21 cellular contexts compared by ENCODE assay signal in genomic region chr5:95005811-95006210, GRCh38.
"Had no signal": no experiment of that assay in that cellular context is flagged by ENCODE, and none has a peak within 500 bp of the region (broad histone marks: within the 10 kb centered on the region; RNA-seq: fewer than 3 reads in every experiment).

No MANE protein-coding gene starts in this region.

- ATAC-seq: stimulated activated effector memory CD8-positive, alpha-beta T cell treated with anti-CD3 and anti-CD28 coated beads, Interleukin-12 subunit alpha, Interleukin-12 subunit beta, amount 100 ng/mL, for 72 hours; stimulated activated memory B cell treated with anti-CD40 and anti-IgM and Interleukin-4, amounts not matched to agents 10 μg/mL and 1 μg/mL and 100 μg/mL, for 72 hours; stimulated activated naive B cell treated with anti-CD40 and anti-IgM and Interleukin-4, amounts not matched to agents 10 μg/mL and 1 μg/mL and 100 μg/mL, for 72 hours; stimulated activated naive CD8-positive, alpha-beta T cell treated with anti-CD3 and anti-CD28 coated beads, Interleukin-15, amount 100 ng/mL, for 72 hours; stimulated activated naive CD8-positive, alpha-beta T cell treated with anti-CD3 and anti-CD28 coated beads, Interleukin-15, Interleukin-2, amounts not matched to agents 100 U/mL and 50 U/mL, for 24 hours; upper lobe of right lung had no signal

- DNase-seq: stimulated activated CD4-positive, alpha-beta T cell treated with anti-CD3 and anti-CD28 coated beads, Interleukin-2, amount 100 ng/mL, for 48 hours; stimulated activated CD4-positive, alpha-beta T cell treated with anti-CD3 and anti-CD28 coated beads, Interleukin-4, amount 100 ng/mL, for 1 hour; stimulated activated CD4-positive, alpha-beta T cell treated with anti-CD3 and anti-CD28 coated beads, Interleukin-4, amount 100 ng/mL, for 24 hours; stimulated activated CD8-positive, alpha-beta memory T cell treated with anti-CD3 and anti-CD28 coated beads, Interleukin-4, amount 100 ng/mL, for 48 hours; stimulated activated naive B cell treated with anti-CD40 and anti-IgM and Interleukin-4, amounts not matched to agents 10 μg/mL and 1 μg/mL and 100 μg/mL, for 72 hours; stimulated activated naive CD4-positive, alpha-beta T cell; stimulated activated naive CD4-positive, alpha-beta T cell treated with Interleukin-2 at 50 U/mL for 16 hours; stimulated activated naive CD8-positive, alpha-beta T cell treated with anti-CD3 and anti-CD28 coated beads, Interleukin-15, amount 100 ng/mL, for 72 hours; stimulated activated naive CD8-positive, alpha-beta T cell treated with anti-CD3 and anti-CD28 coated beads, Interleukin-15, Interleukin-2, amounts not matched to agents 100 U/mL and 50 U/mL, for 24 hours; stomach; substantia nigra; testis; thyroid gland; tibial artery; transverse colon; trophoblast cell; upper lobe of left lung; upper lobe of right lung; uterus had no signal
